In the genomic region with DNA sequence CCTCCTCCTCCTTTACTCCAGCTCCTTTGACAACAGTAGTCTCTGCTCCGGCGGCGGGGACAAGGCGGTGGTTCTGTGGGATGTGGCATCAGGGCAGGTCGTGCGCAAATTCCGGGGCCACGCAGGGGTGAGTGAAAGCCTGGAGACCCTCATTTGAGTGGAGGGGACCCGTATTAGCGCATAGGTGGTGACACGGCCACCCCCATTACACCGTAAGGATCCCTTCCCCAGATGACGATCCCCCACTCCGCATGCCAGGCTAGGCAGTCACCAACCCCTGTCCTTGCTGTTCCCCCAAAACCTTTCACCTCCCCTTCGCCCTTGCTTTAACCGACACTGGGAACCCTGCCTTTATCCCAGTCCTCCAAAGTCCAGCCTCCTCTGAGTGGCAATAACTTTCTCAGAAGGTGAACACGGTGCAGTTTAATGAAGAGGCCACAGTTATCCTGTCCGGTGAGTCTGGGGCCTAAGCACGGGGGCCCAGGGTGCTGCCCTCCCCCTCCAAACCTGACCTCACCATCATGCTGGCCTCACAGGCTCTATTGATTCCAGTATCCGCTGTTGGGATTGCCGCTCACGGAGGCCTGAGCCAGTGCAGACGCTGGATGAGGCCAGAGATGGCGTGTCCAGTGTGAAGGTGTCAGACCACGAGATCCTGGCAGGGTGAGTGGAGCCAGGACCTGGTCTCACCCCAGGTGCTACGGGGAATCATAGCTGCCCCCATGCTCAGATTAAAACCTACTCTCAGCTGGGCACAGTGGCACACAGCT, we compare ENCODE assay signal across 8 cellular contexts. TPM values are rescaled to one million over a fixed set of nuclear protein-coding genes. Genes with fewer than 3 reads are reported as not detected.
DNase-seq lines count a peak whose midpoint lies in the region; ATAC-seq and TF ChIP-seq lines count a peak whose summit lies in the region.

No MANE protein-coding gene starts in this region.

- no peaks in the 10 kb centered on the region for H3K27me3 ChIP-seq in sigmoid colon

- TF ChIP-seq CTCF in GM12875 (IDR thresholded peaks at IDR 0.05; ENCODE audit: borderline replicate concordance, insufficient read depth, low read depth, low read length) (no peak), fibroblast of villous mesenchyme (IDR thresholded peaks at IDR 0.05; ENCODE audit: insufficient read depth, low read depth, low read length) (no peak), sigmoid colon (IDR thresholded peaks at IDR 0.05) (no peak)

- DNase-seq in T-helper 17 cell (no peak), fibroblast of villous mesenchyme (ENCODE audit: low read depth) (no peak), sigmoid colon (no peak), activated gamma-delta T cell treated with Interleukin-2 at 50 U/mL for 16 hours (no peak), foreskin melanocyte (no peak), NCI-H524 (lab: John Stamatoyannopoulos, UW) (no peak)

- peaks cover 0 to 46% (median 41%) of the 10 kb centered on the region in 4 donors for H3K4me1 ChIP-seq in sigmoid colon

- intact Hi-C loops in sigmoid colon (cut with DNase I): loop anchor here (5.0 kb wide), 1 partner anchor 108 kb away; no protein-coding TSS in a partner anchor

- H3K27me3 Mint-ChIP-seq in T-helper 17 cell: no peaks in the 10 kb centered on the region

- H3K4me1 Mint-ChIP-seq in T-helper 17 cell: peaks cover 40% of the 10 kb centered on the region

- peaks cover 3 to 43% (median 22%) of the 10 kb centered on the region in 4 donors for H3K36me3 ChIP-seq in sigmoid colon

- peak overlapping the region; percentile 96 for H3K4me3 Mint-ChIP-seq in T-helper 17 cell

- peak overlapping the region; percentile 99 for H3K27ac Mint-ChIP-seq in T-helper 17 cell

- no peak for TF ChIP-seq POLR2A in sigmoid colon (IDR thresholded peaks at IDR 0.05)

- peak overlapping the region; percentile 91 to 92 (median 91) for H3K27ac ChIP-seq in sigmoid colon

- ATAC-seq in T-helper 17 cell: no peak
- no peak for ATAC-seq in HG03039 (IDR thresholded peaks at IDR 0.05; ENCODE audit: unreplicated experiment)

- TF ChIP-seq EP300 in sigmoid colon (IDR thresholded peaks at IDR 0.05): no peak

- H3K9me3 ChIP-seq in T-helper 17 cell (ENCODE audit: control insufficient read depth, low read length, poor library complexity, severe bottlenecking) (no peaks in the 10 kb centered on the region), sigmoid colon (no peaks in the 10 kb centered on the region)

- WGBS in sigmoid colon, 2 donors: 32 to 42% methylated on average over 26 of the region's 26 CpGs

- peaks cover 5% of the 10 kb centered on the region for H3K36me3 Mint-ChIP-seq in T-helper 17 cell (ENCODE audit: low read depth)

- H3K4me3 ChIP-seq in GM12875 (ENCODE audit: low read depth, low read length): peak overlapping the region; percentile 85
- peak overlapping the region; percentile 89 for H3K4me3 ChIP-seq in fibroblast of villous mesenchyme (ENCODE audit: low read depth, low read length)
- peak overlapping the region; percentile 67 to 90 (median 84) for H3K4me3 ChIP-seq in sigmoid colon

RNA-seq across cellular contexts. Expression of gene WDR83, which starts 3.7 kb away (rescaled TPM):
- 10 to 100 TPM; 10.5 to 11.1 TPM for total RNA-seq in T-helper 17 cell
- 6.8 and 7.3 TPM in 2 replicates for total RNA-seq in fibroblast of villous mesenchyme
- 10 to 100 TPM in 2 of 4 donors, 1 to 10 TPM in 2; 7.8 to 11.7 (median 10.0) TPM for total RNA-seq in sigmoid colon
- 10 to 100 TPM in 2 of 3 donors, 1 to 10 TPM in 1; 8.3 to 13.4 (median 12.6) TPM for polyA plus RNA-seq in sigmoid colon

RNA-seq across cellular contexts. Expression of gene MAN2B1, which starts 3.8 kb away (rescaled TPM):
- total RNA-seq in T-helper 17 cell (100 to 1,000 TPM; 157 to 181 TPM), fibroblast of villous mesenchyme (22.9 and 25.8 TPM in 2 replicates), sigmoid colon (10 to 100 TPM; 41.1 to 75.6 (median 63.8) TPM)
- polyA plus RNA-seq in sigmoid colon: 10 to 100 TPM; 26.4 to 68.1 (median 31.0) TPM

RNA-seq across cellular contexts. Expression of gene DHPS, which starts 11.3 kb away (rescaled TPM):
- total RNA-seq in T-helper 17 cell (100 to 1,000 TPM; 126 to 147 TPM), fibroblast of villous mesenchyme (45.7 and 50.1 TPM in 2 replicates), sigmoid colon (100 to 1,000 TPM; 105 to 160 (median 136) TPM)
- 10 to 100 TPM; 60.3 to 74.1 (median 73.3) TPM for polyA plus RNA-seq in sigmoid colon

RNA-seq across cellular contexts. Expression of gene GNG14, which starts 17.5 kb away (rescaled TPM):
- not detected for total RNA-seq in T-helper 17 cell
- total RNA-seq in fibroblast of villous mesenchyme: not detected in 2 replicates
- total RNA-seq in sigmoid colon: not detected
- polyA plus RNA-seq in sigmoid colon: not detected

RNA-seq across cellular contexts. Expression of gene FBXW9, which starts 26.1 kb away (rescaled TPM):
- total RNA-seq in T-helper 17 cell (1 to 10 TPM; 2.9 to 3.5 TPM), fibroblast of villous mesenchyme (7.3 and 15.1 TPM in 2 replicates), sigmoid colon (1 to 10 TPM; 3.6 to 6.4 (median 4.5) TPM)
- polyA plus RNA-seq in sigmoid colon: 10 to 100 TPM in 1 of 3 donors, 1 to 10 TPM in 2; 6.2 to 10.8 (median 7.8) TPM
